17 cellular contexts compared by ENCODE assay signal in the genomic region with DNA sequence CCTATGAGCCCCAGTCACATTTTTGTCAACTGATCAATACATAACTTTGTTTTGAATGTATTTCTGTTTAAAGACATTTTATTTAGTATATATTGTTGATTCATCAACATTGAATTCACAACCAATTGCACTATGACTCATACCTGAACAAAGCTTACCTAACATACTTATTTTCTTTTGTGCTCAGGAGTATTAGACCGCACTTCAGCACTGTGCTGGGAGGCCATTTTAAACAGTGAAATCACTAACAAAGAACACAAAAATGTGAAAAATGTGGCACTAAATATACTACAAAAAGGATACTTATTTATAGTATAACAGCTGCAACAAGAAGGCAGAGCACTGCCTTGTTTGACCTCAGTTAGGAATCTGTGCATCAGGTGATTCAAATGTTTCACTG. TPM values are rescaled to one million over a fixed set of nuclear protein-coding genes. Genes with fewer than 3 reads are reported as not detected.
"Had no signal": no experiment of that assay in that cellular context is flagged by ENCODE, and none has a peak within 500 bp of the region (broad histone marks: within the 10 kb centered on the region; RNA-seq: fewer than 3 reads in every experiment).

No MANE protein-coding gene starts in this region.

- ATAC-seq: heart right ventricle; naive thymus-derived CD8-positive, alpha-beta T cell; sciatic nerve had no signal

- DNase-seq: heart right ventricle; hypothalamus; kidney glomerular epithelial cell; mesendoderm; naive thymus-derived CD8-positive, alpha-beta T cell; posterior cingulate gyrus; small intestine; stimulated activated CD4-positive, alpha-beta T cell treated with anti-CD3 and anti-CD28 coated beads, Interleukin-12 subunit alpha, Interleukin-12 subunit beta, amount 100 ng/mL, for 4 hours; stimulated activated CD4-positive, alpha-beta T cell treated with anti-CD3 and anti-CD28 coated beads, Interleukin-2, amount 100 ng/mL, for 48 hours; stimulated activated naive CD4-positive, alpha-beta T cell treated with Interleukin-2 at 50 U/mL for 16 hours; trophoblast cell had no signal

- FAIRE-seq: colon, frontal cortex, islet of Langerhans, small intestine, urothelium cell line had no signal

RNA-seq across cellular contexts. Expression of a gene that starts 12.4 kb away (rescaled TPM):
- polyA plus RNA-seq: neural cell had no signal
